In genomic region chr10:14325325-14325955, GRCh38 we compare ENCODE assay signal across 8 cellular contexts.
A peak's percentile ranks its signal among the peaks of the same experiment; 100 is the strongest.
DNase-seq lines count a peak whose midpoint lies in the region; ATAC-seq and TF ChIP-seq lines count a peak whose summit lies in the region.

No MANE protein-coding gene starts in this region.

- H3K9ac ChIP-seq in OCI-LY3 (ENCODE audit: low read length): no peak overlapping the region

- no peak for ATAC-seq in HG03045 (IDR thresholded peaks at IDR 0.05; ENCODE audit: unreplicated experiment)
- ATAC-seq in GM19035 (IDR thresholded peaks at IDR 0.05; ENCODE audit: unreplicated experiment): no peak

- TF ChIP-seq CTCF in GM12865 (IDR thresholded peaks at IDR 0.05; ENCODE audit: insufficient read depth, low read depth, low read length, missing control alignments) (peak; percentile 55), OCI-LY3 (IDR thresholded peaks at IDR 0.05; ENCODE audit: low read depth, low read length) (peak; percentile 65)

- no peak overlapping the region for H3K4me2 ChIP-seq in OCI-LY3 (ENCODE audit: low read length)

- no peaks in the 10 kb centered on the region for H3K79me2 ChIP-seq in OCI-LY3 (ENCODE audit: low read length)

- H3K9me3 ChIP-seq in OCI-LY3 (ENCODE audit: insufficient read depth, low read length): no peaks in the 10 kb centered on the region

- no peaks in the 10 kb centered on the region for H3K4me1 ChIP-seq in OCI-LY3 (ENCODE audit: low read length)

- H3K4me3 ChIP-seq in GM12865 (ENCODE audit: low read depth, low read length) (no peak overlapping the region), OCI-LY3 (ENCODE audit: low read length) (no peak overlapping the region)

- DNase-seq in GM12865 (ENCODE audit: low read depth): peak; percentile 58
- DNase-seq in activated effector memory CD4-positive, alpha-beta T cell treated with anti-CD3 and anti-CD28 coated beads, Interleukin-2, amount 50 U/mL, for 16 hours: peak; percentile 82
- peak; percentile 34 for DNase-seq in iris pigment epithelial cell (ENCODE audit: low read depth)
- DNase-seq in stimulated activated CD8-positive, alpha-beta memory T cell treated with anti-CD3 and anti-CD28 coated beads, Interleukin-4, amount 100 ng/mL, for 24 hours (ENCODE audit: low read depth): peak; percentile 45
- DNase-seq in GM19238 (ENCODE audit: insufficient read length, low spot score): no peak

- H4K20me1 ChIP-seq in OCI-LY3 (ENCODE audit: insufficient read depth, low read length): no peaks in the 10 kb centered on the region

- no peak overlapping the region for H2AFZ ChIP-seq in OCI-LY3 (ENCODE audit: low read depth, low read length)

- no peaks in the 10 kb centered on the region for H3K36me3 ChIP-seq in OCI-LY3 (replicated peaks; ENCODE audit: low read depth, low read length)

- no peak overlapping the region for H3K27ac ChIP-seq in OCI-LY3 (ENCODE audit: low read length)

- peaks cover 23% of the 10 kb centered on the region for H3K27me3 ChIP-seq in OCI-LY3 (ENCODE audit: low read depth, low read length)
